20 cellular contexts compared by ENCODE assay signal in genomic region chr17:78820122-78820792, GRCh38. TPM values are rescaled to one million over a fixed set of nuclear protein-coding genes. Genes with fewer than 3 reads are reported as not detected.
DNase-seq lines count a peak whose midpoint lies in the region; ATAC-seq, FAIRE-seq and TF ChIP-seq lines count a peak whose summit lies in the region.
"Had no signal": no experiment of that assay in that cellular context is flagged by ENCODE, and none has a peak within 500 bp of the region (broad histone marks: within the 10 kb centered on the region; RNA-seq: fewer than 3 reads in every experiment).

No MANE protein-coding gene starts in this region.

- no peak for ATAC-seq in activated naive CD4-positive, alpha-beta T cell treated with anti-CD3 and anti-CD28 coated beads, Interleukin-2, amount 50 U/mL, for 72 hours
- ATAC-seq in K562 (no peak), HG02610 (IDR thresholded peaks at IDR 0.05; ENCODE audit: unreplicated experiment) (no peak)
- ATAC-seq: mucosa of descending colon, right lobe of liver had no signal

- H3K9ac ChIP-seq in SK-N-MC (ENCODE audit: insufficient read length) (no peak overlapping the region), K562 (ENCODE audit: insufficient read depth in 1 of 2, low read depth in 2 of 2, low read length in 2 of 2) (no peak overlapping the region)

- WGBS in K562 (ENCODE audit: insufficient coverage, low coverage, missing lambda C conversion rate), result 94% methylated on average over 10 of the region's 11 CpGs
- 92 to 97% methylated on average over 11 of the region's 11 CpGs for WGBS in lower leg skin, 2 donors

- intact Hi-C loops in K562 (cut with micrococcal nuclease), result no loop called here
- intact Hi-C loops in lower leg skin (cut with DNase I; ENCODE audit: low total_unique reads), result no loop called here
- intact Hi-C loops in PC-9 (cut with micrococcal nuclease; ENCODE audit: unreplicated experiment), result no loop called here

- BruUV-seq in K562 (replicated peaks; lab: Mats Ljungman, UMichigan), result no TSS peak
- BruUV-seq in PC-9 (replicated peaks; lab: Mats Ljungman, UMichigan), result no TSS peak

- no peak overlapping the region for H3K4me3 ChIP-seq in SK-N-MC
- no peak overlapping the region for H3K4me3 ChIP-seq in K562
- no peak overlapping the region for H3K4me3 ChIP-seq in lower leg skin (ENCODE audit: low read depth, poor library complexity, severe bottlenecking)
- no peak overlapping the region for H3K4me3 ChIP-seq in PC-9
- H3K4me3 ChIP-seq: gastroesophageal sphincter, mucosa of descending colon, right lobe of liver had no signal

- in situ Hi-C loops in K562 (cut with MboI), result no loop called here

- H3K27me3 ChIP-seq in K562 (ENCODE audit: control insufficient read depth in 2 of 2, insufficient read depth in 2 of 2, low read length in 2 of 2) (no peaks in the 10 kb centered on the region), PC-9 (ENCODE audit: insufficient read depth, low read depth) (no peaks in the 10 kb centered on the region)
- H3K27me3 ChIP-seq: gastroesophageal sphincter, right lobe of liver had no signal

- H3K4me1 ChIP-seq in K562 (replicated peaks in 1 of 2; ENCODE audit: control insufficient read depth in 2 of 2, insufficient read depth in 2 of 2, low read length in 2 of 2) (peaks cover 4 to 5% of the 10 kb centered on the region in 2 experiments; a peak in 4 of 5 replicates), PC-9 (replicated peaks; ENCODE audit: insufficient read depth) (no peaks in the 10 kb centered on the region)
- H3K4me1 ChIP-seq: right lobe of liver had no signal

- no peak overlapping the region for H2AFZ ChIP-seq in K562 (ENCODE audit: low read depth, low read length)
- H2AFZ ChIP-seq in PC-9, result no peak overlapping the region

- no peak for TF ChIP-seq EP300 in K562 (IDR thresholded peaks at IDR 0.05; ENCODE audit: low read length)

- H4K20me1 ChIP-seq in K562 (replicated peaks; ENCODE audit: control insufficient read depth, insufficient read depth, low read length), result peaks cover 13% of the 10 kb centered on the region; the same call in 1 of the 2 replicates
- H4K20me1 ChIP-seq in PC-9 (ENCODE audit: insufficient read depth), result no peaks in the 10 kb centered on the region; the same call in 1 of the 2 replicates

- H3K9me3 Mint-ChIP-seq in activated naive CD4-positive, alpha-beta T cell treated with anti-CD3 and anti-CD28 coated beads, Interleukin-2, amount 50 U/mL, for 72 hours, result no peaks in the 10 kb centered on the region
- H3K9me3 Mint-ChIP-seq: HFFc6 had no signal

- DNase-seq in activated naive CD4-positive, alpha-beta T cell treated with anti-CD3 and anti-CD28 coated beads, Interleukin-2, amount 50 U/mL, for 72 hours (ENCODE audit: low spot score in 2 of 2), result no peak
- DNase-seq in activated naive CD4-positive, alpha-beta T cell treated with anti-CD3 and anti-CD28 coated beads, Interleukin-2, amount 50 U/mL, for 16 hours, result no peak
- no peak for DNase-seq in SK-N-MC (ENCODE audit: low read depth, low spot score)
- no peak for DNase-seq in K562 (ENCODE audit: extremely low read depth in 1 of 4, low spot score in 3 of 4)
- no peak for DNase-seq in lower leg skin (ENCODE audit: low spot score in 2 of 2)
- no peak for DNase-seq in PC-9
- no peak for DNase-seq in NCI-H774 (lab: John Stamatoyannopoulos, UW)
- DNase-seq: activated effector memory CD4-positive, alpha-beta T cell treated with Interleukin-2 at 50 U/mL for 16 hours; HFFc6; mucosa of descending colon; NCI-H1930; NCI-H510A; nucleus accumbens; SHP77 treated with DMSO at 0.1 percent for 48 hours; stimulated activated CD4-positive, alpha-beta T cell treated with anti-CD3 and anti-CD28 coated beads, Interleukin-2, amount 100 ng/mL, for 24 hours; substantia nigra had no signal

- H3K36me3 ChIP-seq in SK-N-MC (ENCODE audit: insufficient read depth, low read length) (peaks cover 86% of the 10 kb centered on the region), K562 (ENCODE audit: control insufficient read depth, insufficient read depth, low read length) (peaks cover 92% of the 10 kb centered on the region), PC-9 (ENCODE audit: low read depth) (peaks cover 11% of the 10 kb centered on the region; the same call in 1 of the 2 replicates)

- H3F3A ChIP-seq in PC-9 (ENCODE audit: insufficient read depth, low read depth), result no peaks in the 10 kb centered on the region

- peaks cover 31 to 48% of the 10 kb centered on the region in 2 donors for H3K36me3 Mint-ChIP-seq in activated naive CD4-positive, alpha-beta T cell treated with anti-CD3 and anti-CD28 coated beads, Interleukin-2, amount 50 U/mL, for 72 hours

- TF ChIP-seq RAD21 in K562 (CRISPR knock-in tag; conservative IDR thresholded peaks at IDR 0.05 in 1 of 2, IDR thresholded peaks at IDR 0.05 in 1 of 2), result no peak

- no peak for FAIRE-seq in K562 (lab: Jason Lieb, UNC)
- FAIRE-seq: G401.6 had no signal

- H3K27ac Mint-ChIP-seq in activated naive CD4-positive, alpha-beta T cell treated with anti-CD3 and anti-CD28 coated beads, Interleukin-2, amount 50 U/mL, for 72 hours, result peak overlapping the region; percentile 36 to 77

- no peaks in the 10 kb centered on the region for H3K9me1 ChIP-seq in K562 (ENCODE audit: control insufficient read depth, insufficient read depth, low read length)

- H3K27ac ChIP-seq in SK-N-MC, result peak overlapping the region; percentile 89
- H3K27ac ChIP-seq in K562 (ENCODE audit: extremely low read depth, low read depth, low read length), result no peak overlapping the region
- H3K27ac ChIP-seq in PC-9, result no peak overlapping the region

- H3K9me2 ChIP-seq in PC-9 (ENCODE audit: insufficient read depth), result no peaks in the 10 kb centered on the region

- POLR2A ChIA-PET in K562 (lab: Yijun Ruan, JAX), result interaction anchor here (0.7 to 1.1 kb wide), 2 partner anchors 13 to 26 kb away, joined by 3 to 4 read pairs; no protein-coding TSS in a partner anchor
- POLR2A ChIA-PET in PC-9 (lab: Charles Lee; ENCODE audit: unreplicated experiment), result no interaction called here

- H3K79me2 ChIP-seq in K562 (ENCODE audit: control insufficient read depth, insufficient read depth, low read length), result peaks cover 7% of the 10 kb centered on the region; the same call in 1 of the 3 replicates
- H3K79me2 ChIP-seq in PC-9 (ENCODE audit: low read depth), result no peaks in the 10 kb centered on the region

- CTCF ChIA-PET in K562 (lab: Yijun Ruan, JAX; ENCODE audit: low intra/inter-chr PET ratio), result no interaction called here
- CTCF ChIA-PET in PC-9 (lab: Charles Lee), result no interaction called here

- TF ChIP-seq CTCF in K562 (IDR thresholded peaks at IDR 0.05 in 2 of 3, conservative IDR thresholded peaks at IDR 0.05 in 1 of 3; ENCODE audit: insufficient read depth in 2 of 3, low read depth in 1 of 3, low read length in 3 of 3) (no peak), lower leg skin (IDR thresholded peaks at IDR 0.05) (no peak), PC-9 (conservative IDR thresholded peaks at IDR 0.05) (no peak)

- H3K9me3 ChIP-seq in SK-N-MC (ENCODE audit: low read depth, low read length), result no peaks in the 10 kb centered on the region
- H3K9me3 ChIP-seq in K562 (replicated peaks; ENCODE audit: control insufficient read depth, insufficient read depth, low read depth, low read length), result no peaks in the 10 kb centered on the region
- H3K9me3 ChIP-seq in PC-9 (ENCODE audit: insufficient read depth, low read depth), result no peaks in the 10 kb centered on the region
- H3K9me3 ChIP-seq: gastroesophageal sphincter, mucosa of descending colon, right lobe of liver had no signal

- TF ChIP-seq POLR2A in K562 (conservative IDR thresholded peaks at IDR 0.05) (no peak), lower leg skin (IDR thresholded peaks at IDR 0.05) (no peak)

- H3K4me2 ChIP-seq in K562 (ENCODE audit: insufficient read depth, low read length), result no peak overlapping the region
- no peak overlapping the region for H3K4me2 ChIP-seq in PC-9

RNA-seq across cellular contexts. Expression of gene USP36, which starts 20.4 kb away (rescaled TPM):
- total RNA-seq in activated naive CD4-positive, alpha-beta T cell treated with anti-CD3 and anti-CD28 coated beads, Interleukin-2, amount 50 U/mL, for 72 hours, result 10 to 100 TPM; 82.2 to 88.1 TPM
- total RNA-seq in K562 (2011; cell fraction: chromatin; rRNA removed; ENCODE audit: low replicate concordance), result 148 and 235 TPM in 2 replicates
- total RNA-seq in K562 (2011; cell fraction: nucleolus; rRNA removed), result 81.9 and 95.5 TPM in 2 replicates
- total RNA-seq in K562 (2011; cell fraction: nucleoplasm; rRNA removed), result 95.0 and 103 TPM in 2 replicates
- total RNA-seq in K562 (2014; rRNA removed), result 15.1 and 18.3 TPM in 2 replicates
- 23.7 and 29.8 TPM in 2 replicates for total RNA-seq in K562 (2014; rRNA removed; fragmentation: Illumina TruSeq; extraction: Trizol)
- 18.5 and 20.8 TPM in 2 replicates for total RNA-seq in K562 (2015; rRNA removed; fragmentation: Illumina TruSeq; extraction: Trizol)
- 66.8 and 72.8 TPM in 2 replicates for total RNA-seq in K562 (2021)
- 22.5 and 34.0 TPM in 2 replicates for polyA plus RNA-seq in K562 (2011; rRNA removed)
- polyA plus RNA-seq in K562 (2011; cell fraction: cytosol; rRNA removed), result 21.9 and 24.7 TPM in 2 replicates
- 99.8 and 123 TPM in 2 replicates for polyA plus RNA-seq in K562 (2011; cell fraction: nucleus; rRNA removed)
- polyA plus RNA-seq in K562 (2012), result 45.4 and 46.5 TPM in 2 replicates
- 45.9 and 47.4 TPM in 2 replicates for polyA plus RNA-seq in K562 (2014; fragmentation: Illumina TruSeq; extraction: Trizol)
- 1 to 10 TPM; 6.4 to 8.5 TPM for polyA plus RNA-seq in K562 (2014; fragmentation: Nextera tagmentation; extraction: Ambion mirVana)
- 31.7 and 33.9 TPM in 2 replicates for polyA plus RNA-seq in K562 (2014; rRNA removed)
- 34.2 and 37.2 TPM in 2 replicates for polyA minus RNA-seq in K562 (2011; rRNA and poly(A)+ RNA removed)
- polyA minus RNA-seq in K562 (2011; cell fraction: cytosol; rRNA and poly(A)+ RNA removed), result 21.8 and 26.1 TPM in 2 replicates
- 26.8 and 40.4 TPM in 2 replicates for polyA minus RNA-seq in K562 (2011; cell fraction: nucleus; rRNA and poly(A)+ RNA removed)
- total RNA-seq in lower leg skin, result 10 to 100 TPM; 36.7 to 63.6 (median 45.2) TPM
- 41.4 and 46.2 TPM in 2 replicates for total RNA-seq in PC-9 (2021)

RNA-seq across cellular contexts. Expression of gene CYTH1, which starts 38.2 kb away (rescaled TPM):
- total RNA-seq in activated naive CD4-positive, alpha-beta T cell treated with anti-CD3 and anti-CD28 coated beads, Interleukin-2, amount 50 U/mL, for 72 hours, result 100 to 1,000 TPM in 1 of 2 donors, 10 to 100 TPM in 1; 82.6 to 148 TPM
- 59.2 and 70.8 TPM in 2 replicates for total RNA-seq in K562 (2011; cell fraction: chromatin; rRNA removed; ENCODE audit: low replicate concordance)
- 27.7 and 37.1 TPM in 2 replicates for total RNA-seq in K562 (2011; cell fraction: nucleolus; rRNA removed)
- total RNA-seq in K562 (2011; cell fraction: nucleoplasm; rRNA removed), result 34.9 and 43.7 TPM in 2 replicates
- total RNA-seq in K562 (2014; rRNA removed) (15.0 and 15.1 TPM in 2 replicates), K562 (2014; rRNA removed; fragmentation: Illumina TruSeq; extraction: Trizol) (16.8 and 18.3 TPM in 2 replicates), K562 (2015; rRNA removed; fragmentation: Illumina TruSeq; extraction: Trizol) (19.6 and 21.2 TPM in 2 replicates), K562 (2021) (24.4 and 27.7 TPM in 2 replicates), lower leg skin (10 to 100 TPM; 53.7 to 79.4 (median 63.9) TPM), PC-9 (2021) (40.3 and 41.0 TPM in 2 replicates)
- polyA plus RNA-seq in K562 (2011; rRNA removed) (16.1 and 16.5 TPM in 2 replicates), K562 (2014; fragmentation: Illumina TruSeq; extraction: Trizol) (20.5 and 24.1 TPM in 2 replicates), K562 (2014; fragmentation: Nextera tagmentation; extraction: Ambion mirVana) (under 1 TPM; 0.52 to 0.70 TPM), K562 (2014; rRNA removed) (25.1 and 25.4 TPM in 2 replicates)
- polyA plus RNA-seq in K562 (2011; cell fraction: cytosol; rRNA removed), result 14.2 and 14.9 TPM in 2 replicates
- 71.2 and 83.3 TPM in 2 replicates for polyA plus RNA-seq in K562 (2011; cell fraction: nucleus; rRNA removed)
- polyA plus RNA-seq in K562 (2012), result 17.4 and 27.1 TPM in 2 replicates
- 12.2 and 12.3 TPM in 2 replicates for polyA minus RNA-seq in K562 (2011; rRNA and poly(A)+ RNA removed)
- polyA minus RNA-seq in K562 (2011; cell fraction: cytosol; rRNA and poly(A)+ RNA removed), result 6.5 and 8.0 TPM in 2 replicates
- 12.8 and 20.0 TPM in 2 replicates for polyA minus RNA-seq in K562 (2011; cell fraction: nucleus; rRNA and poly(A)+ RNA removed)
